Comparison of ENCODE assay signal across 18 cellular contexts in genomic region chr10:122477436-122477835, GRCh38. TPM values are rescaled to one million over a fixed set of nuclear protein-coding genes. Genes with fewer than 3 reads are reported as not detected.
DNase-seq lines count a peak whose midpoint lies in the region; ATAC-seq and TF ChIP-seq lines count a peak whose summit lies in the region.
"Had no signal": no experiment of that assay in that cellular context is flagged by ENCODE, and none has a peak within 500 bp of the region (broad histone marks: within the 10 kb centered on the region; RNA-seq: fewer than 3 reads in every experiment).

No MANE protein-coding gene starts in this region.

- H3K27me3 ChIP-seq in thoracic aorta (replicated peaks; ENCODE audit: insufficient read depth) (no peaks in the 10 kb centered on the region), ovary (no peaks in the 10 kb centered on the region)

- H3K36me3 ChIP-seq in thoracic aorta = no peaks in the 10 kb centered on the region
- no peaks in the 10 kb centered on the region for H3K36me3 ChIP-seq in ovary

- no peak overlapping the region for H3K4me3 ChIP-seq in thoracic aorta
- no peak overlapping the region for H3K4me3 ChIP-seq in ovary

- peak overlapping the region; percentile 75 for H3K27ac ChIP-seq in RWPE1
- peak overlapping the region; percentile 91 for H3K27ac ChIP-seq in cingulate gyrus (ENCODE audit: low read depth, low read length)
- peak overlapping the region; percentile 42 to 45 for H3K27ac ChIP-seq in thoracic aorta
- no peak overlapping the region for H3K27ac ChIP-seq in ovary
- H3K27ac ChIP-seq: KMS-11 had no signal

- peaks cover 5% of the 10 kb centered on the region for H3K36me3 Mint-ChIP-seq in nephron (ENCODE audit: low read depth)

- TF ChIP-seq EP300 in ovary (IDR thresholded peaks at IDR 0.05) = no peak

- H3K4me1 ChIP-seq in thoracic aorta (ENCODE audit: control insufficient read depth in 1 of 2, low read depth in 2 of 2) (peaks cover 32 to 56% of the 10 kb centered on the region in 2 donors), ovary (ENCODE audit: insufficient read depth) (peaks cover 19% of the 10 kb centered on the region)

- H3K4me1 Mint-ChIP-seq in nephron = peaks cover 50% of the 10 kb centered on the region

- DNase-seq in RWPE1 (ENCODE audit: low spot score) = no peak
- no peak for DNase-seq in thoracic aorta (ENCODE audit: low spot score)
- DNase-seq in ovary = no peak
- no peak for DNase-seq in GM19240 (ENCODE audit: insufficient read length, low spot score)
- no peak for DNase-seq in posterior vena cava (ENCODE audit: low spot score)
- DNase-seq: ACHN; CD4-positive, alpha-beta T cell; GDM1; NCI-H1092 treated with DMSO at 0.1 percent for 48 hours; NCI-H1694; NCI-H774; SHP77 had no signal

- peaks cover 3% of the 10 kb centered on the region for H3K9me3 Mint-ChIP-seq in nephron
- H3K9me3 Mint-ChIP-seq: CD4-positive, alpha-beta T cell had no signal

- H3K4me3 Mint-ChIP-seq in nephron = no peak overlapping the region
- H3K4me3 Mint-ChIP-seq: CD4-positive, alpha-beta T cell had no signal

- 90 to 95% (median 93%) methylated on average over 5 of the region's 5 CpGs for WGBS in ovary, 3 donors

- CTCF ChIA-PET in RWPE1 (lab: Yijun Ruan, JAX) = interaction anchor here (0.6 kb wide), 1 partner anchor 12 kb away, joined by 3 read pairs; no protein-coding TSS in a partner anchor

- intact Hi-C loops in ovary (cut with DNase I) = no loop called here
- intact Hi-C loops in posterior vena cava (cut with DNase I) = no loop called here

- no peak for TF ChIP-seq CTCF in RWPE1 (conservative IDR thresholded peaks at IDR 0.05; ENCODE audit: low read depth)
- TF ChIP-seq CTCF in nephron (IDR thresholded peaks at IDR 0.05; ENCODE audit: unreplicated experiment in 3 of 3) = no peak
- TF ChIP-seq CTCF in thoracic aorta (IDR thresholded peaks at IDR 0.05) = no peak
- no peak for TF ChIP-seq CTCF in ovary (IDR thresholded peaks at IDR 0.05)

- POLR2A ChIA-PET in RWPE1 (lab: Yijun Ruan, JAX; ENCODE audit: low non-redundant PET) = interaction anchor here (0.7 kb wide), 1 partner anchor 20 kb away, joined by 3 read pairs; no protein-coding TSS in a partner anchor

- peak overlapping the region; percentile 74 to 94 (median 86) for H3K27ac Mint-ChIP-seq in nephron
- H3K27ac Mint-ChIP-seq: CD4-positive, alpha-beta T cell had no signal

- ATAC-seq in thoracic aorta (ENCODE audit: insufficient number of reproducible peaks, low FRiP score, low read depth) = no peak
- ATAC-seq: Panc1 had no signal

- TF ChIP-seq POLR2A in ovary (IDR thresholded peaks at IDR 0.05) = no peak

- H3K27me3 Mint-ChIP-seq in nephron (ENCODE audit: low read depth) = peaks cover 10% of the 10 kb centered on the region

- H3K9me3 ChIP-seq in thoracic aorta (no peaks in the 10 kb centered on the region), ovary (no peaks in the 10 kb centered on the region)

RNA-seq across cellular contexts. Expression of gene HTRA1, which starts 16.1 kb away (rescaled TPM):
- total RNA-seq in thoracic aorta (100 to 1,000 TPM; 282 to 473 TPM), ovary (100 to 1,000 TPM; 194 to 463 (median 337) TPM), posterior vena cava (100 to 1,000 TPM; 152 to 276 TPM)
- polyA plus RNA-seq in ovary = 100 to 1,000 TPM; 724 to 947 TPM
- total RNA-seq: CD4-positive, alpha-beta T cell had no signal

RNA-seq across cellular contexts. Expression of gene ARMS2, which starts 23.0 kb away (rescaled TPM):
- total RNA-seq in thoracic aorta (not detected), ovary (not detected), posterior vena cava (not detected)
- polyA plus RNA-seq in ovary = not detected
- total RNA-seq: CD4-positive, alpha-beta T cell; H4; MCF 10A had no signal

Comparison
In these comparisons a context has a peak if more than half of its experiments do, and no peak if none do; other contexts are left out.
1. H3K27ac ChIP-seq: peak in RWPE1 (single experiment), cingulate gyrus (single experiment) and thoracic aorta (2 of 2); none in ovary (0 of 2).